In the genomic region with DNA sequence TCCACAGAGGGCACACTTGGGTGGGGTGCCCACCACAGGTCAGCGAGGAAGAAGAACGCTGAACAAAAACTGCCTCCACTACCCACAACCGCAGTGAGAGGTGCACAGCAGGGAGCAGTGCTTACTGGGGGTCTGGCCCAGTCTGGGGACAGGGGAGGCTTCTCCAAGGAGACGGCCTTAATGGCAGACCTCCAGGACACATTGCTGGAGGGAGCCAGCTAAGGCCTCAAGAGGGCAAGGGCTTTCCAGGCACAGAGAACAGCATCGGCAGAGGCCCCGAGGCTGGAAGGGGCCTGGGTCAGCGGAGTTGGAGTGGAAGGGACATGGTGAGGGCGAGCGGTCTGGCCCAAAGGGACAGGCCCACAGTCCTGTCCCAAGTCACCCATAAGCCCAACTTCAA, we compare ENCODE assay signal across 18 cellular contexts. TPM values are rescaled to one million over a fixed set of nuclear protein-coding genes. Genes with fewer than 3 reads are reported as not detected.
DNase-seq lines count a peak whose midpoint lies in the region; ATAC-seq and TF ChIP-seq lines count a peak whose summit lies in the region.
"Had no signal": no experiment of that assay in that cellular context is flagged by ENCODE, and none has a peak within 500 bp of the region (broad histone marks: within the 10 kb centered on the region; RNA-seq: fewer than 3 reads in every experiment).

No MANE protein-coding gene starts in this region.

- TF ChIP-seq CTCF in heart left ventricle (IDR thresholded peaks at IDR 0.05) (no peak), esophagus muscularis mucosa (IDR thresholded peaks at IDR 0.05) (no peak)

- no peaks in the 10 kb centered on the region for H3K9me3 ChIP-seq in heart left ventricle
- H3K9me3 ChIP-seq in esophagus muscularis mucosa = no peaks in the 10 kb centered on the region
- H3K9me3 ChIP-seq: gastroesophageal sphincter, ovary, SJCRH30 had no signal

- H3K36me3 Mint-ChIP-seq in T-cell = peaks cover 54% of the 10 kb centered on the region

- TF ChIP-seq EP300 in esophagus muscularis mucosa (IDR thresholded peaks at IDR 0.05) = no peak

- TF ChIP-seq POLR2A in heart left ventricle (IDR thresholded peaks at IDR 0.05) = no peak
- no peak for TF ChIP-seq POLR2A in esophagus muscularis mucosa (IDR thresholded peaks at IDR 0.05; ENCODE audit: low read depth)

- H3K27ac Mint-ChIP-seq in T-cell = peak overlapping the region; percentile 11 to 59
- H3K27ac Mint-ChIP-seq: activated T-cell treated with anti-CD3 and anti-CD28 coated beads, Interleukin-2, amount 50 U/mL, for 72 hours; type B pancreatic cell had no signal

- H3K9me3 Mint-ChIP-seq in T-cell = no peaks in the 10 kb centered on the region
- H3K9me3 Mint-ChIP-seq: activated T-cell treated with anti-CD3 and anti-CD28 coated beads, Interleukin-2, amount 50 U/mL, for 72 hours; type B pancreatic cell had no signal

- no peak for ATAC-seq in heart left ventricle
- ATAC-seq in T-cell (replicated peaks in 1 of 4) = no peak
- no peak for ATAC-seq in GM18511 (IDR thresholded peaks at IDR 0.05; ENCODE audit: unreplicated experiment)
- no peak for ATAC-seq in HG03432 (IDR thresholded peaks at IDR 0.05; ENCODE audit: unreplicated experiment)
- ATAC-seq: activated T-cell treated with anti-CD3 and anti-CD28 coated beads, Interleukin-2, amount 50 U/mL, for 72 hours; esophagus mucosa; gastroesophageal sphincter; K562 had no signal

- H3K4me1 Mint-ChIP-seq in T-cell = peaks cover 59 to 62% (median 61%) of the 10 kb centered on the region in 3 donors

- no peak overlapping the region for H3K4me3 Mint-ChIP-seq in T-cell
- H3K4me3 Mint-ChIP-seq: activated T-cell treated with anti-CD3 and anti-CD28 coated beads, Interleukin-2, amount 50 U/mL, for 72 hours; type B pancreatic cell had no signal

- no peaks in the 10 kb centered on the region for H3K27me3 ChIP-seq in heart left ventricle
- H3K27me3 ChIP-seq in esophagus muscularis mucosa = no peaks in the 10 kb centered on the region
- H3K27me3 ChIP-seq: gastroesophageal sphincter, ovary, SJCRH30 had no signal

- H3K27ac ChIP-seq in heart left ventricle (peak overlapping the region in 11 of 12 donors; percentile 1 to 85 (median 57)), esophagus muscularis mucosa (replicated peaks in 1 of 4) (peak overlapping the region in 3 of 4 donors; percentile 18 to 36 (median 26)), temporal lobe (ENCODE audit: low read depth, low read length) (peak overlapping the region; percentile 47)
- H3K27ac ChIP-seq: ovary, SJCRH30 had no signal

- H3K27me3 Mint-ChIP-seq in T-cell = no peaks in the 10 kb centered on the region
- H3K27me3 Mint-ChIP-seq: type B pancreatic cell had no signal

- H3K4me1 ChIP-seq in heart left ventricle = peaks cover 0 to 61% (median 34%) of the 10 kb centered on the region in 12 donors
- peaks cover 48 to 71% (median 69%) of the 10 kb centered on the region in 4 donors for H3K4me1 ChIP-seq in esophagus muscularis mucosa

- DNase-seq in heart left ventricle (peak in 1 of 5 donors; percentile 23), cardiac septum (ENCODE audit: low spot score) (no peak), T-cell (no peak), esophagus muscularis mucosa (ENCODE audit: extremely low spot score) (no peak), posterior vena cava (ENCODE audit: low spot score) (no peak)
- DNase-seq: activated CD8-positive, alpha-beta memory T cell treated with anti-CD3 and anti-CD28 coated beads for 24 hours; activated T-cell treated with anti-CD3 and anti-CD28 coated beads, Interleukin-2, amount 50 U/mL, for 72 hours; DMS79 treated with DMSO at 0.1 percent for 48 hours; NCI-H2171 treated with DMSO at 0.1 percent for 48 hours had no signal

- CTCF ChIA-PET in T-cell (lab: Charles Lee) = no interaction called here

- POLR2A ChIA-PET in T-cell (lab: Charles Lee) = no interaction called here

- WGBS in heart left ventricle, 4 donors = 66 to 81% (median 76%) methylated on average over 8 to 9 of the region's 9 CpGs
- 88% methylated on average over 7 of the region's 9 CpGs for WGBS in esophagus muscularis mucosa

- H3K4me3 ChIP-seq in heart left ventricle (no peak overlapping the region), esophagus muscularis mucosa (no peak overlapping the region)
- H3K4me3 ChIP-seq: gastroesophageal sphincter, K562, ovary, SJCRH30 had no signal

- intact Hi-C loops in heart left ventricle (cut with DNase I) (loop anchor here in 1 of 10 donors (5.0 kb wide), 1 partner anchor 171 kb away; no protein-coding TSS in a partner anchor), cardiac septum (cut with DNase I) (no loop called here), esophagus muscularis mucosa (cut with DNase I) (no loop called here), posterior vena cava (cut with DNase I) (loop anchor here in 1 of 2 donors (10.0 kb wide), 1 partner anchor 159 kb away; no protein-coding TSS in a partner anchor)

- peaks cover 0 to 32% (median 18%) of the 10 kb centered on the region in 9 donors for H3K36me3 ChIP-seq in heart left ventricle
- H3K36me3 ChIP-seq in esophagus muscularis mucosa = peaks cover 13 to 69% (median 32%) of the 10 kb centered on the region in 4 donors
- H3K36me3 ChIP-seq: ovary, SJCRH30 had no signal

RNA-seq across cellular contexts. Expression of a gene that starts 8.3 kb away (rescaled TPM):
- total RNA-seq in heart left ventricle (10 to 100 TPM in 7 of 9 donors, 1 to 10 TPM in 2; 7.2 to 19.5 (median 11.7) TPM), cardiac septum (14.9 TPM), T-cell (10 to 100 TPM; 32.3 to 66.5 (median 60.5) TPM), esophagus muscularis mucosa (10 to 100 TPM in 1 of 4 donors, 1 to 10 TPM in 3; 6.6 to 13.3 (median 8.5) TPM), temporal lobe (10.1 TPM), posterior vena cava (10 to 100 TPM; 22.8 to 23.6 TPM)
- 10 to 100 TPM; 15.3 to 31.7 TPM for polyA plus RNA-seq in heart left ventricle

RNA-seq across cellular contexts. Expression of a gene that starts 15.4 kb away (rescaled TPM):
- under 1 TPM in 7 of 9 donors, not detected in 2; 0.33 to 0.77 (median 0.51) TPM for total RNA-seq in heart left ventricle
- polyA plus RNA-seq in heart left ventricle = under 1 TPM; 0.12 to 0.15 TPM
- total RNA-seq in cardiac septum = 0.57 TPM
- total RNA-seq in T-cell = 1 to 10 TPM in 4 of 5 donors, under 1 TPM in 1; 0.99 to 5.6 (median 2.6) TPM
- total RNA-seq in esophagus muscularis mucosa = 1 to 10 TPM; 1.3 to 2.8 (median 2.2) TPM
- total RNA-seq in temporal lobe = 1.2 TPM
- total RNA-seq in posterior vena cava = 1 to 10 TPM; 1.2 to 1.3 TPM

RNA-seq across cellular contexts. Expression of a gene that starts 29.1 kb away (rescaled TPM):
- total RNA-seq in heart left ventricle = 10 to 100 TPM; 28.3 to 66.1 (median 42.6) TPM
- polyA plus RNA-seq in heart left ventricle = 10 to 100 TPM; 17.0 to 72.0 TPM
- 48.1 TPM for total RNA-seq in cardiac septum
- 10 to 100 TPM; 24.9 to 40.7 (median 35.1) TPM for total RNA-seq in T-cell
- total RNA-seq in esophagus muscularis mucosa = 10 to 100 TPM; 20.3 to 44.8 (median 35.9) TPM
- total RNA-seq in temporal lobe = 7.4 TPM
- 10 to 100 TPM; 27.7 to 32.7 TPM for total RNA-seq in posterior vena cava

RNA-seq across cellular contexts. Expression of a gene that starts 34.8 kb away (rescaled TPM):
- total RNA-seq in heart left ventricle = 10 to 100 TPM in 7 of 9 donors, 1 to 10 TPM in 2; 5.4 to 45.2 (median 24.1) TPM
- polyA plus RNA-seq in heart left ventricle = 10 to 100 TPM in 1 of 2 donors, 1 to 10 TPM in 1; 9.2 to 10.4 TPM
- 24.1 TPM for total RNA-seq in cardiac septum
- 100 to 1,000 TPM; 351 to 746 (median 698) TPM for total RNA-seq in T-cell
- total RNA-seq in esophagus muscularis mucosa = 10 to 100 TPM; 12.4 to 29.5 (median 20.0) TPM
- total RNA-seq in temporal lobe = 5.2 TPM
- total RNA-seq in posterior vena cava = 10 to 100 TPM; 54.3 to 56.9 TPM

RNA-seq across cellular contexts. Expression of a gene that starts 46.5 kb away (rescaled TPM):
- total RNA-seq in heart left ventricle = 10 to 100 TPM; 28.4 to 75.9 (median 45.6) TPM
- polyA plus RNA-seq in heart left ventricle = 10 to 100 TPM; 35.7 to 37.5 TPM
- 49.4 TPM for total RNA-seq in cardiac septum
- 100 to 1,000 TPM in 2 of 5 donors, 10 to 100 TPM in 3; 73.0 to 123 (median 86.3) TPM for total RNA-seq in T-cell
- total RNA-seq in esophagus muscularis mucosa = 100 to 1,000 TPM in 3 of 4 donors, 10 to 100 TPM in 1; 95.9 to 169 (median 125) TPM
- total RNA-seq in temporal lobe = 25.6 TPM
- total RNA-seq in posterior vena cava = 100 to 1,000 TPM in 1 of 2 donors, 10 to 100 TPM in 1; 74.8 to 102 TPM
